23 cellular contexts compared by ENCODE assay signal in the genomic region with DNA sequence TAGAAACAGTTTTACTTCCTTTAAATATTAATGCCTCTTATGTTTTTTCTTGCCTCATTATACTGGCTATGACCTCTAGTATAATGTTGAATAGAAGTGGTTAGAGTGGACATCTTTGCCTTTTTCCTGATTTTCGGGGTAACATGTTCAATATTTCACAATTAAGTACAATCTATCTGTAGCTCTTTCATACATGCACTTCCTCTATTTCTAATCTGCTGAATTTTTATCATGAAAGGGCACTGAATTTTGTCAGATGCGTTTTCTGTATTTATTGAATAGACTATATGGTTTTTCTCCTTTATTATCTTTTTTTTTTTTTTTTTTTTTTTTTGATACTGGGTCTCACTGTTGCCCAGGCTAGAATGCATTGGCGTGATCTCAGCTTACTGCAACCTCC.
"Had no signal": no experiment of that assay in that cellular context is flagged by ENCODE, and none has a peak within 500 bp of the region (broad histone marks: within the 10 kb centered on the region; RNA-seq: fewer than 3 reads in every experiment).

No MANE protein-coding gene starts in this region.

- H3K27me3 Mint-ChIP-seq: naive thymus-derived CD8-positive, alpha-beta T cell had no signal

- H3K4me3 Mint-ChIP-seq: nephron progenitor cell; stimulated activated effector memory CD8-positive, alpha-beta T cell treated with anti-CD3 and anti-CD28 coated beads, Interleukin-12 subunit alpha, Interleukin-12 subunit beta, amount 100 ng/mL, for 72 hours had no signal

- H3K4me1 ChIP-seq: uterus had no signal

- ATAC-seq: gastrocnemius medialis; left ventricle myocardium superior; lower lobe of right lung; naive thymus-derived CD8-positive, alpha-beta T cell; psoas muscle; right cardiac atrium; stimulated activated effector memory CD8-positive, alpha-beta T cell treated with anti-CD3 and anti-CD28 coated beads, Interleukin-12 subunit alpha, Interleukin-12 subunit beta, amount 100 ng/mL, for 72 hours; upper lobe of right lung had no signal

- DNase-seq: dorsolateral prefrontal cortex; effector CD4-positive, alpha-beta T cell; gastrocnemius medialis; head of caudate nucleus; left ventricle myocardium superior; lower lobe of right lung; naive thymus-derived CD8-positive, alpha-beta T cell; nephron progenitor cell; occipital lobe; ovary; posterior cingulate gyrus; psoas muscle; right cardiac atrium; stimulated activated CD4-positive, alpha-beta T cell treated with anti-CD3 and anti-CD28 coated beads, Interleukin-2, amount 100 ng/mL, for 24 hours; stimulated activated CD4-positive, alpha-beta T cell treated with anti-CD3 and anti-CD28 coated beads, Interleukin-4, amount 100 ng/mL, for 24 hours; stimulated activated naive CD4-positive, alpha-beta T cell treated with Interleukin-2 at 50 U/mL for 16 hours; upper lobe of right lung; uterus had no signal

- H3K4me3 ChIP-seq: dorsolateral prefrontal cortex, gastrocnemius medialis, lower lobe of right lung, ovary, psoas muscle, sigmoid colon, thoracic aorta, tibial nerve, upper lobe of right lung, uterus had no signal

- FAIRE-seq: keratinocyte had no signal

- H3K9me3 ChIP-seq: gastrocnemius medialis, lower lobe of right lung, ovary, psoas muscle, sigmoid colon, thoracic aorta, tibial nerve, upper lobe of right lung, uterus had no signal

- H3K9me3 Mint-ChIP-seq: naive thymus-derived CD8-positive, alpha-beta T cell; stimulated activated effector memory CD8-positive, alpha-beta T cell treated with anti-CD3 and anti-CD28 coated beads, Interleukin-12 subunit alpha, Interleukin-12 subunit beta, amount 100 ng/mL, for 72 hours had no signal

- H3K27ac Mint-ChIP-seq: nephron progenitor cell; stimulated activated effector memory CD8-positive, alpha-beta T cell treated with anti-CD3 and anti-CD28 coated beads, Interleukin-12 subunit alpha, Interleukin-12 subunit beta, amount 100 ng/mL, for 72 hours had no signal

- H3K36me3 ChIP-seq: gastrocnemius medialis, lower lobe of right lung, ovary, sigmoid colon, thoracic aorta, tibial nerve, upper lobe of right lung, uterus had no signal

- H3K27me3 ChIP-seq: gastrocnemius medialis, ovary, sigmoid colon, tibial nerve, upper lobe of right lung, uterus had no signal

- H3K27ac ChIP-seq: dorsolateral prefrontal cortex, lower lobe of right lung, ovary, psoas muscle, sigmoid colon, thoracic aorta, tibial nerve, upper lobe of right lung, uterus had no signal
